Comparison of ENCODE assay signal across 3 cellular contexts in the genomic region with DNA sequence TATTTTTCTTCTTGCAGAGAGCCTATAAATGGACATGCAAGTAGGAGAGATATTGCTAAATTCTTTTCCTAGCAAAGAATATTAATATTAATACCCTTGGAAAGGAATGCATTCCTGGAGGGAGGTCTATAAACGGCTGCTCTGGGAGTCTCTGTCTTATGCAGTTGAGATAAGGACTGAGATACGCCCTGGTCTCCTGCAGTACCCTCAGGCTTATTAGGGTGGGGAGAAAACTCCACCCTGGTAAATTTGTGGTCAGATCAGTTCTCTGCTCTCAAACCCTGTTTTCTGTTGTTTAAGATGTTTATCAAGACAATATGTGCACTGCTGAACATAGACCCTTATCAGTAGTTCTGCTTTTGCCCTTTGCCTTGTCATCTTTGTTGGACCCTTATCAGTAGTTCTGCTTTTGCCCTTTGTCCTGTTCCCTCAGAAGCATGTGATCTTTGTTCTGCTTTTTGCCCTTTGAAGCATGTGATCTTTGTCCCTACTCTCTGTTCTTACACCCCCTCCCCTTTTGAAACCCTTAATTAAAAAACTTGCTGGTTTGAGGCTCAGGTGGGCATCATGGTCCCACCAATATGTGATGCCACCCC. TPM values are rescaled to one million over a fixed set of nuclear protein-coding genes. Genes with fewer than 3 reads are reported as not detected.
"Had no signal": no experiment of that assay in that cellular context is flagged by ENCODE, and none has a peak within 500 bp of the region (broad histone marks: within the 10 kb centered on the region; RNA-seq: fewer than 3 reads in every experiment).

No MANE protein-coding gene starts in this region.

RNA-seq across cellular contexts. Expression of a gene that starts 10.4 kb away (rescaled TPM):
- total RNA-seq: lower lobe of right lung, mononuclear cell, transverse colon had no signal
